Comparison of ENCODE assay signal across 1 cellular context in genomic region chr16:454397-454940, GRCh38.
TF ChIP-seq lines count a peak whose summit lies in the region.

No MANE protein-coding gene starts in this region.

TF ChIP-seq in GM23338, 12 proteins besides CTCF, POLR2A, EP300 and RAD21 (continued from another document):
- TF ChIP-seq REST (IDR thresholded peaks at IDR 0.05; ENCODE audit: unreplicated experiment) (no peak), NANOG (IDR thresholded peaks at IDR 0.05; ENCODE audit: borderline replicate concordance) (no peak), EZH2 (IDR thresholded peaks at IDR 0.05; ENCODE audit: low read depth, unreplicated experiment) (no peak), ETS1 (IDR thresholded peaks at IDR 0.05) (no peak)
